16 cellular contexts compared by ENCODE assay signal in genomic region chrX:47250017-47250347, GRCh38.
"Had no signal": no experiment of that assay in that cellular context is flagged by ENCODE, and none has a peak within 500 bp of the region (broad histone marks: within the 10 kb centered on the region; RNA-seq: fewer than 3 reads in every experiment).

No MANE protein-coding gene starts in this region.

- H3K9me3 Mint-ChIP-seq: stimulated activated naive CD8-positive, alpha-beta T cell treated with anti-CD3 and anti-CD28 coated beads, Interleukin-15, Interleukin-2, amounts not matched to agents 100 ng/mL and 50 ng/mL, for 24 hours had no signal

- H3K27me3 ChIP-seq: brain microvascular endothelial cell, neutrophil had no signal

- H3K4me3 ChIP-seq: coronary artery, dorsolateral prefrontal cortex, left ventricle myocardium inferior, right lobe of liver, thoracic aorta had no signal

- H3K36me3 ChIP-seq: neutrophil, thoracic aorta had no signal

- H3K4me3 Mint-ChIP-seq: activated naive CD8-positive, alpha-beta T cell; nephron; stimulated activated naive CD8-positive, alpha-beta T cell treated with anti-CD3 and anti-CD28 coated beads, Interleukin-15, Interleukin-2, amounts not matched to agents 100 ng/mL and 50 ng/mL, for 24 hours had no signal

- H3K27ac ChIP-seq: brain microvascular endothelial cell, coronary artery, dorsolateral prefrontal cortex, left ventricle myocardium inferior, neutrophil, right lobe of liver, thoracic aorta had no signal

- H3K9me3 ChIP-seq: left ventricle myocardium inferior, neutrophil, right lobe of liver, thoracic aorta had no signal

- H3K4me1 ChIP-seq: left ventricle myocardium inferior, right lobe of liver had no signal

- H3K27me3 Mint-ChIP-seq: activated naive CD8-positive, alpha-beta T cell; progenitor cell of endocrine pancreas; stimulated activated naive CD8-positive, alpha-beta T cell treated with anti-CD3 and anti-CD28 coated beads, Interleukin-15, Interleukin-2, amounts not matched to agents 100 ng/mL and 50 ng/mL, for 24 hours had no signal

- DNase-seq: activated CD4-positive, CD25-positive, alpha-beta regulatory T cell treated with anti-CD3 and anti-CD28 coated beads, Interleukin-2, amount 50 U/mL, for 72 hours; activated T-cell treated with anti-CD3 and anti-CD28 coated beads for 4 hours; anterior cingulate cortex; brain microvascular endothelial cell; dorsolateral prefrontal cortex; effector memory CD4-positive, alpha-beta T cell; left ventricle myocardium inferior; right lobe of liver; stimulated activated CD4-positive, alpha-beta T cell treated with anti-CD3 and anti-CD28 coated beads, Interleukin-2, amount 100 ng/mL, for 48 hours had no signal
